In genomic region chr12:79692249-79692619, GRCh38 we compare ENCODE assay signal across 11 cellular contexts. TPM values are rescaled to one million over a fixed set of nuclear protein-coding genes. Genes with fewer than 3 reads are reported as not detected.
A peak's percentile ranks its signal among the peaks of the same experiment; 100 is the strongest.
DNase-seq lines count a peak whose midpoint lies in the region; ATAC-seq and TF ChIP-seq lines count a peak whose summit lies in the region.
"Had no signal": no experiment of that assay in that cellular context is flagged by ENCODE, and none has a peak within 500 bp of the region (broad histone marks: within the 10 kb centered on the region; RNA-seq: fewer than 3 reads in every experiment).

No MANE protein-coding gene starts in this region.

- no peaks in the 10 kb centered on the region for H3K36me3 ChIP-seq in Caco-2 (ENCODE audit: control insufficient read depth, insufficient read depth, low read length)
- peaks cover 7% of the 10 kb centered on the region; the same call in 1 of the 2 replicates for H3K36me3 ChIP-seq in RWPE2 (ENCODE audit: low read depth)
- H3K36me3 ChIP-seq in esophagus squamous epithelium, result no peaks in the 10 kb centered on the region
- no peaks in the 10 kb centered on the region for H3K36me3 ChIP-seq in osteoblast (ENCODE audit: insufficient read depth, low read length)

- peak overlapping the region; percentile 80 for H2AFZ ChIP-seq in osteoblast (ENCODE audit: low read length)

- WGBS in esophagus squamous epithelium, 2 donors, result 23 to 40% methylated on average over 4 of the region's 4 CpGs

- H3K4me2 ChIP-seq in osteoblast (ENCODE audit: insufficient read depth, low read length), result peak overlapping the region; percentile 88

- no peaks in the 10 kb centered on the region for H3K27me3 Mint-ChIP-seq in Caco-2 (ENCODE audit: insufficient read depth, unreplicated experiment)
- peaks cover 47 to 51% of the 10 kb centered on the region in 2 donors for H3K27me3 Mint-ChIP-seq in effector memory CD8-positive, alpha-beta T cell

- no peaks in the 10 kb centered on the region for H3K9me3 ChIP-seq in Caco-2
- no peaks in the 10 kb centered on the region for H3K9me3 ChIP-seq in RWPE2 (ENCODE audit: severe bottlenecking)
- H3K9me3 ChIP-seq in esophagus squamous epithelium, result no peaks in the 10 kb centered on the region
- no peaks in the 10 kb centered on the region for H3K9me3 ChIP-seq in osteoblast (ENCODE audit: low read depth, low read length)

- H3K27me3 ChIP-seq in Caco-2 (replicated peaks; ENCODE audit: control insufficient read depth, insufficient read depth, low read length) (no peaks in the 10 kb centered on the region), RWPE2 (ENCODE audit: insufficient read depth, poor library complexity, severe bottlenecking) (no peaks in the 10 kb centered on the region), esophagus squamous epithelium (peaks cover 0 to 17% (median 0%) of the 10 kb centered on the region in 4 donors), osteoblast (ENCODE audit: insufficient read depth, low read length) (no peaks in the 10 kb centered on the region)

- H3K27ac Mint-ChIP-seq in Caco-2 (ENCODE audit: unreplicated experiment), result peak overlapping the region; percentile 90
- no peak overlapping the region for H3K27ac Mint-ChIP-seq in effector memory CD8-positive, alpha-beta T cell

- DNase-seq in Caco-2 (no peak), RWPE2 (ENCODE audit: low spot score) (no peak), esophagus squamous epithelium (lab: John Stamatoyannopoulos, UW) (no peak), osteoblast (ENCODE audit: insufficient read length, low spot score, missing footprints) (no peak), LoVo (ENCODE audit: low spot score) (no peak)
- DNase-seq in stimulated activated CD4-positive, alpha-beta T cell treated with anti-CD3 and anti-CD28 coated beads, Interleukin-4, amount 100 ng/mL, for 1 hour, result no peak
- no peak for DNase-seq in effector memory CD8-positive, alpha-beta T cell
- DNase-seq: activated gamma-delta T cell treated with Interleukin-2 at 50 U/mL for 16 hours; NCI-H1694; stimulated activated CD4-positive, alpha-beta T cell treated with anti-CD3 and anti-CD28 coated beads, Interleukin-2, amount 100 ng/mL, for 24 hours had no signal

- ATAC-seq in RWPE2 (ENCODE audit: low read depth) (no peak), GM18517 (IDR thresholded peaks at IDR 0.05; ENCODE audit: unreplicated experiment) (no peak)
- ATAC-seq in effector memory CD8-positive, alpha-beta T cell (replicated peaks), result no peak

- peaks cover 31% of the 10 kb centered on the region for H3K79me2 ChIP-seq in osteoblast (ENCODE audit: insufficient read depth, low read length)

- H3K27ac ChIP-seq in RWPE2 (ENCODE audit: poor library complexity, severe bottlenecking), result peak overlapping the region; percentile 97
- H3K27ac ChIP-seq in esophagus squamous epithelium, result peak overlapping the region; percentile 95 to 97 (median 96)
- H3K27ac ChIP-seq in osteoblast (ENCODE audit: low read depth, low read length), result peak overlapping the region; percentile 96

- H3K4me1 ChIP-seq in Caco-2, result peaks cover 9% of the 10 kb centered on the region; the same call in 1 of the 2 replicates
- peaks cover 19% of the 10 kb centered on the region for H3K4me1 ChIP-seq in RWPE2 (ENCODE audit: insufficient read depth, poor library complexity, severe bottlenecking)
- peaks cover 5 to 52% (median 6%) of the 10 kb centered on the region in 3 donors for H3K4me1 ChIP-seq in esophagus squamous epithelium
- peaks cover 23% of the 10 kb centered on the region for H3K4me1 ChIP-seq in osteoblast (ENCODE audit: insufficient read depth, low read length)

- peaks cover 33% of the 10 kb centered on the region for H3K36me3 Mint-ChIP-seq in Caco-2 (ENCODE audit: insufficient read depth, unreplicated experiment)
- H3K36me3 Mint-ChIP-seq in effector memory CD8-positive, alpha-beta T cell (ENCODE audit: insufficient read depth), result peaks cover 4% of the 10 kb centered on the region

- H4K20me1 ChIP-seq in osteoblast (ENCODE audit: insufficient read depth, low read length), result peaks cover 8% of the 10 kb centered on the region

- H3K4me1 Mint-ChIP-seq in Caco-2 (ENCODE audit: low read depth, unreplicated experiment), result peaks cover 11% of the 10 kb centered on the region
- peaks cover 0 to 8% of the 10 kb centered on the region in 2 donors for H3K4me1 Mint-ChIP-seq in effector memory CD8-positive, alpha-beta T cell (ENCODE audit: low read depth in 2 of 2)

- H3K9me3 Mint-ChIP-seq in Caco-2 (ENCODE audit: unreplicated experiment), result no peaks in the 10 kb centered on the region
- H3K9me3 Mint-ChIP-seq in effector memory CD8-positive, alpha-beta T cell, result no peaks in the 10 kb centered on the region

- no peak for TF ChIP-seq POLR2A in esophagus squamous epithelium (IDR thresholded peaks at IDR 0.05)

- CTCF ChIA-PET in Caco-2 (lab: Charles Lee), result interaction anchor here (1.0 kb wide), 1 partner anchor 145 kb away, joined by 3 read pairs; no protein-coding TSS in a partner anchor

- BruUV-seq in Caco-2 (replicated peaks; lab: Mats Ljungman, UMichigan), result no TSS peak

- POLR2A ChIA-PET in Caco-2 (lab: Charles Lee), result interaction anchor here (0.6 to 1.3 kb wide), 5 partner anchors 10 to 219 kb away, joined by 3 to 5 read pairs (median 5); no protein-coding TSS in a partner anchor

- H3K4me3 Mint-ChIP-seq in Caco-2 (ENCODE audit: unreplicated experiment), result peak overlapping the region; percentile 89
- peak overlapping the region in 1 of 2 donors; percentile 86 for H3K4me3 Mint-ChIP-seq in effector memory CD8-positive, alpha-beta T cell

- intact Hi-C loops in Caco-2 (cut with micrococcal nuclease; ENCODE audit: unreplicated experiment) (loop anchor here (1.0 to 5.0 kb wide), 3 partner anchors 46 to 495 kb away; no protein-coding TSS in a partner anchor), esophagus squamous epithelium (cut with DNase I) (loop anchor here (10.0 kb wide), 1 partner anchor 137 kb away; no protein-coding TSS in a partner anchor)

- H3K4me3 ChIP-seq in Caco-2 (ENCODE audit: low read depth, low read length) (peak overlapping the region; percentile 98), RWPE2 (ENCODE audit: severe bottlenecking) (peak overlapping the region; percentile 94), esophagus squamous epithelium (peak overlapping the region in 3 of 4 donors; percentile 76 to 96 (median 93)), osteoblast (ENCODE audit: insufficient read depth, low read length) (peak overlapping the region; percentile 73)

- no peak for TF ChIP-seq CTCF in Caco-2 (IDR thresholded peaks at IDR 0.05; ENCODE audit: insufficient read depth in 1 of 2, low read depth in 1 of 2, low read length in 1 of 2, severe bottlenecking in 1 of 2, unreplicated experiment in 1 of 2)
- TF ChIP-seq CTCF in RWPE2 (IDR thresholded peaks at IDR 0.05; ENCODE audit: poor library complexity, severe bottlenecking), result no peak
- TF ChIP-seq CTCF in esophagus squamous epithelium (IDR thresholded peaks at IDR 0.05), result no peak
- TF ChIP-seq CTCF in osteoblast (IDR thresholded peaks at IDR 0.05; ENCODE audit: extremely low read depth, low read depth, low read length), result no peak

RNA-seq across cellular contexts. Expression of gene PAWR, which starts 1.5 kb away (rescaled TPM):
- total RNA-seq in Caco-2 (2022) (157 and 163 TPM in 2 replicates), esophagus squamous epithelium (10 to 100 TPM; 44.3 to 67.3 (median 48.5) TPM), osteoblast (73.4 and 78.5 TPM in 2 replicates)
